ENCODE assay signal across 16 cellular contexts in genomic region chr4:144970597-144970996, GRCh38.
A peak's percentile ranks its signal among the peaks of the same experiment; 100 is the strongest.
DNase-seq lines count a peak whose midpoint lies in the region; ATAC-seq and TF ChIP-seq lines count a peak whose summit lies in the region.
"Had no signal": no experiment of that assay in that cellular context is flagged by ENCODE, and none has a peak within 500 bp of the region (broad histone marks: within the 10 kb centered on the region; RNA-seq: fewer than 3 reads in every experiment).

No MANE protein-coding gene starts in this region.

- H3K27ac ChIP-seq in upper lobe of right lung = no peak overlapping the region
- H3K27ac ChIP-seq: breast epithelium, uterus had no signal

- peak; percentile 71 for DNase-seq in GM12865 (ENCODE audit: low read depth)
- DNase-seq in foreskin fibroblast = no peak
- DNase-seq in upper lobe of right lung = no peak
- DNase-seq in left cardiac atrium = no peak
- DNase-seq in islet precursor cell = no peak
- DNase-seq: ACHN, DMS 273 treated with DMSO at 0.1 percent for 48 hours, erythroblast, NCI-H446 treated with DMSO at 0.1 percent for 48 hours, SHP77, uterus had no signal

- no peak for TF ChIP-seq CTCF in GM12865 (IDR thresholded peaks at IDR 0.05; ENCODE audit: insufficient read depth, low read depth, low read length, missing control alignments)
- no peak for TF ChIP-seq CTCF in foreskin fibroblast (IDR thresholded peaks at IDR 0.05; ENCODE audit: low read depth, low read length)
- no peak for TF ChIP-seq CTCF in upper lobe of right lung (IDR thresholded peaks at IDR 0.05)

- H3K4me1 ChIP-seq in upper lobe of right lung = no peaks in the 10 kb centered on the region
- H3K4me1 ChIP-seq: breast epithelium, uterus had no signal

- peak; percentile 65 for ATAC-seq in GM19395 (IDR thresholded peaks at IDR 0.05; ENCODE audit: unreplicated experiment)
- peak; percentile 75 for ATAC-seq in HG02678 (IDR thresholded peaks at IDR 0.05; ENCODE audit: unreplicated experiment)
- ATAC-seq in HG03432 (IDR thresholded peaks at IDR 0.05; ENCODE audit: unreplicated experiment) = peak; percentile 84
- ATAC-seq in upper lobe of right lung = no peak
- ATAC-seq in left cardiac atrium = no peak
- ATAC-seq: WTC11 had no signal

- intact Hi-C loops in upper lobe of right lung (cut with DNase I) = no loop called here
- intact Hi-C loops in left cardiac atrium (cut with DNase I) = no loop called here

- H3K4me3 ChIP-seq in GM12865 (ENCODE audit: low read depth, low read length) = peak overlapping the region; percentile 18; the same call in 1 of the 2 replicates
- H3K4me3 ChIP-seq in foreskin fibroblast (ENCODE audit: low read depth in 1 of 2, low read length in 2 of 2) = no peak overlapping the region
- H3K4me3 ChIP-seq in upper lobe of right lung = no peak overlapping the region
- H3K4me3 ChIP-seq: breast epithelium, uterus had no signal

- no peaks in the 10 kb centered on the region for H3K36me3 ChIP-seq in upper lobe of right lung
- H3K36me3 ChIP-seq: breast epithelium, uterus had no signal

- peaks cover under 1% of the 10 kb centered on the region for H3K9me3 ChIP-seq in upper lobe of right lung
- H3K9me3 ChIP-seq: uterus had no signal

- no peaks in the 10 kb centered on the region for H3K27me3 ChIP-seq in upper lobe of right lung
- H3K27me3 ChIP-seq: breast epithelium, uterus had no signal

Comparison
In these comparisons a context has a peak if more than half of its experiments do, and no peak if none do; other contexts are left out.
1. ATAC-seq: peak in GM19395 (single experiment), HG02678 (single experiment) and HG03432 (single experiment); none in upper lobe of right lung (single experiment) and left cardiac atrium (0 of 2).